ENCODE assay signal across 9 cellular contexts in the genomic region with DNA sequence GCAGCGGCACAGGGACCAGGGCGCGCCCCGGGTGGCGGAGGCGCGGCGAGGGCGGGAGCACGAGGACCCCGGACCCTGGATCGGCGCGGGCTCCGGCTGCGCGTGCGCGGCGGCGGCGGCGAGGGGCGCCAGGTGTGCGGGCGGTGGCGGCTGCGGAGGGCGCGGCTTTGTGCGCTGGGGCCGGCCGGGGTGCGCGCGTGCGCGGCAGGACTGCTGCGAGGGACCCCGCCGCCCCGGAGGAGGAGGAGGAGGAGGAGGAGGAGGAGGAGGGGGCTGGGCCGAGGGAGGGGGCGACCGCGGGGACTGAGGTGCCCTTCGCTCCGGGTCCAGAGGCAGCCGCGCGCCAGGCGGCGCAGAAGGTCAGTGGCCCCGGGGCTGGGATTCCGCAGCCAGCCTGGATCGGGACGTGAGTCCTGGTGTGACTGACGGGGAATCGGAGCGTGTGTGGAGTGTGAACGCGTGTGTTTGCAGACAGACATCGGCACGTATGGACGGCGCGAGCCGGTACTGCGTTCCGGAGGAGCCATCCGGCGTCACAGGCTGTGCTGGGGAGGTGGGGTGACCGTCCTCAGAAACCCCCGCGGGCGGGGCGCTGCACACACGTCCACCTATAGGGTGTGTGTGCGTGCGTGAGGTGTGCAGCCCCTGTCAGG. TPM values are rescaled to one million over a fixed set of nuclear protein-coding genes. Genes with fewer than 3 reads are reported as not detected.
DNase-seq lines count a peak whose midpoint lies in the region; ATAC-seq and TF ChIP-seq lines count a peak whose summit lies in the region.
"Had no signal": no experiment of that assay in that cellular context is flagged by ENCODE, and none has a peak within 500 bp of the region (broad histone marks: within the 10 kb centered on the region; RNA-seq: fewer than 3 reads in every experiment).

No MANE protein-coding gene starts in this region.

- H2AFZ ChIP-seq in neuron (ENCODE audit: low read depth, low read length), result peak overlapping the region; percentile 73

- no peak for TF ChIP-seq POLR2A in ovary (IDR thresholded peaks at IDR 0.05)

- WGBS in ovary, 3 donors, result 1% methylated on average over 67 to 80 of the region's 80 CpGs

- peaks cover 8 to 26% of the 10 kb centered on the region in 2 donors for H3K27me3 ChIP-seq in duodenal mucosa (ENCODE audit: control insufficient read depth in 1 of 2, insufficient read depth in 2 of 2, low read length in 2 of 2)
- H3K27me3 ChIP-seq in neuron (ENCODE audit: insufficient read depth, low read length), result peaks cover 19% of the 10 kb centered on the region
- H3K27me3 ChIP-seq in ovary, result no peaks in the 10 kb centered on the region

- intact Hi-C loops in ovary (cut with DNase I), result no loop called here

- peak overlapping the region; percentile 17 to 60 for H3K4me3 ChIP-seq in duodenal mucosa (ENCODE audit: low read depth in 1 of 2, low read length in 2 of 2)
- peak overlapping the region; percentile 42 for H3K4me3 ChIP-seq in neuron (ENCODE audit: low read length)
- no peak overlapping the region for H3K4me3 ChIP-seq in ovary

- DNase-seq in NCI-H2227 (lab: John Stamatoyannopoulos, UW; ENCODE audit: unreplicated experiment) (peak; percentile 76), LoVo (ENCODE audit: low spot score) (no peak), ovary (no peak)
- DNase-seq: esophagus squamous epithelium had no signal

- peak overlapping the region; percentile 92 for H3K9ac ChIP-seq in ES-I3 (ENCODE audit: low read depth, low read length)
- peak overlapping the region in 1 of 2 donors; percentile 18 for H3K9ac ChIP-seq in duodenal mucosa (ENCODE audit: low read depth in 1 of 2, low read length in 2 of 2)

- no peak overlapping the region for H3K27ac ChIP-seq in duodenal mucosa (ENCODE audit: low read depth, low read length)
- no peak overlapping the region for H3K27ac ChIP-seq in ovary
- H3K27ac ChIP-seq: esophagus squamous epithelium had no signal

- TF ChIP-seq CTCF in ovary (IDR thresholded peaks at IDR 0.05), result no peak

- no peak for TF ChIP-seq EP300 in ovary (IDR thresholded peaks at IDR 0.05)

- no peaks in the 10 kb centered on the region for H3K9me3 ChIP-seq in ES-I3 (ENCODE audit: control insufficient read depth, insufficient read depth, low read length)
- H3K9me3 ChIP-seq in duodenal mucosa (ENCODE audit: control insufficient read depth in 1 of 2, low read length in 2 of 2), result no peaks in the 10 kb centered on the region
- no peaks in the 10 kb centered on the region for H3K9me3 ChIP-seq in neuron (ENCODE audit: low read length)
- H3K9me3 ChIP-seq in ovary, result no peaks in the 10 kb centered on the region
- H3K9me3 ChIP-seq: esophagus squamous epithelium had no signal

- H3K36me3 ChIP-seq in ES-I3 (ENCODE audit: insufficient read depth, low read length) (no peaks in the 10 kb centered on the region), duodenal mucosa (ENCODE audit: control insufficient read depth in 1 of 2, insufficient read depth in 2 of 2, low read length in 2 of 2) (no peaks in the 10 kb centered on the region), neuron (ENCODE audit: insufficient read depth, low read length) (no peaks in the 10 kb centered on the region), ovary (no peaks in the 10 kb centered on the region)
- H3K36me3 ChIP-seq: esophagus squamous epithelium had no signal

- H3K4me1 ChIP-seq in ES-I3 (ENCODE audit: insufficient read depth, low read length) (no peaks in the 10 kb centered on the region; the same call in 1 of the 2 replicates), duodenal mucosa (ENCODE audit: control insufficient read depth in 1 of 2, insufficient read depth in 2 of 2, low read length in 2 of 2) (peaks cover 6 to 7% of the 10 kb centered on the region in 2 donors), neuron (ENCODE audit: insufficient read depth, low read length) (peaks cover 3% of the 10 kb centered on the region), ovary (ENCODE audit: insufficient read depth) (peaks cover 3% of the 10 kb centered on the region)

- ATAC-seq in GM18907 (IDR thresholded peaks at IDR 0.05; ENCODE audit: unreplicated experiment), result no peak
- no peak for ATAC-seq in HG02981 (IDR thresholded peaks at IDR 0.05; ENCODE audit: unreplicated experiment)

RNA-seq across cellular contexts. Expression of a gene that starts 19.5 kb away (rescaled TPM):
- 10 to 100 TPM in 6 of 7 donors, 1 to 10 TPM in 1; 8.4 to 15.4 (median 12.7) TPM for total RNA-seq in ovary
- 1 to 10 TPM; 4.3 to 4.4 TPM for polyA plus RNA-seq in ovary

RNA-seq across cellular contexts. Expression of a gene that starts 27.3 kb away (rescaled TPM):
- 1 to 10 TPM in 1 of 7 donors, under 1 TPM in 6; 0.08 to 1.1 (median 0.24) TPM for total RNA-seq in ovary
- polyA plus RNA-seq in ovary, result under 1 TPM; 0.07 TPM
